In the genomic region with DNA sequence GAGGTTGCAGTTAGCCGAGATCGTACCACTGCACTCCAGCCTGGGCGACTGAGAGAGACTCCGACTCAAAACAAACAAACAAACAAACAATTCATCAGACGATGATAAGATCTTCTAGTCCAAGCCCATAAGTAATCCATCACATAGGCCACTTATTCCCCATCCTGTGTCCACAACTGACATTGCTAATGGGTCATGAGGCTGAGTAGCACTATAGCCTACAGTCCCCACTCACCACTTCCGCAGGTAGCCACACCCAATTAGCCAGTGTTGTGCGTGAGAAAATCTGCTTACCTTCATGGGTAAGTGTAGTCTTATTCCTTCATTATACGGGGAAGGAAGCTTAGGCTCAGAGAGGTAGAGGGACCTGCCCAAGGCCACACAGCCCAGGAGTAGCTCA, we compare ENCODE assay signal across 21 cellular contexts. TPM values are rescaled to one million over a fixed set of nuclear protein-coding genes. Genes with fewer than 3 reads are reported as not detected.
"Had no signal": no experiment of that assay in that cellular context is flagged by ENCODE, and none has a peak within 500 bp of the region (broad histone marks: within the 10 kb centered on the region; RNA-seq: fewer than 3 reads in every experiment).

No MANE protein-coding gene starts in this region.

- H3K4me3 ChIP-seq: body of pancreas, SK-N-MC, thyroid gland had no signal

- H3K27me3 ChIP-seq: thyroid gland had no signal

- DNase-seq: activated B cell treated with CpG ODN at 0.5 μM for 24 hours; activated CD4-positive, alpha-beta T cell treated with anti-CD3 and anti-CD28 coated beads for 4 hours; activated CD8-positive, alpha-beta T cell treated with anti-CD3 and anti-CD28 coated beads for 36 hours; activated naive CD4-positive, alpha-beta T cell; activated naive CD8-positive, alpha-beta T cell treated with anti-CD3 and anti-CD28 coated beads, Interleukin-2, amount 10 ng/mL, durations not matched to agents 7 days and 5 days; activated T-cell treated with anti-CD3 and anti-CD28 coated beads, Interleukin-2, amount 50 U/mL, for 1 hour; amygdala; body of pancreas; caudate nucleus; foreskin fibroblast; head of caudate nucleus; kidney; mammary epithelial cell; midbrain; naive B cell; stimulated activated naive B cell treated with anti-CD40 and anti-IgM and Interleukin-4, amounts not matched to agents 10 μg/mL and 1 μg/mL and 100 μg/mL, for 72 hours; thyroid gland had no signal

- H3K4me1 ChIP-seq: body of pancreas, thyroid gland had no signal

- ATAC-seq: activated CD8-positive, alpha-beta T cell treated with anti-CD3 and anti-CD28 coated beads for 36 hours; activated T-helper 17 cell treated with anti-CD3 and anti-CD28 coated beads, Interleukin-2, amount 50 U/mL, for 72 hours; body of pancreas; left lobe of liver; sciatic nerve; stimulated activated naive B cell treated with anti-CD40 and anti-IgM and Interleukin-4, amounts not matched to agents 10 μg/mL and 1 μg/mL and 100 μg/mL, for 72 hours had no signal

- H3K36me3 ChIP-seq: thyroid gland had no signal

- H3K9me3 ChIP-seq: body of pancreas, thyroid gland had no signal

- H3K27ac ChIP-seq: body of pancreas, SK-N-MC, thyroid gland had no signal

RNA-seq across cellular contexts. Expression of gene JPH2, which starts 13.1 kb away (rescaled TPM):
- total RNA-seq: activated B cell treated with CpG ODN at 0.5 μM for 24 hours had no signal
